17 cellular contexts compared by ENCODE assay signal in genomic region chr6:142429195-142429594, GRCh38.
"Had no signal": no experiment of that assay in that cellular context is flagged by ENCODE, and none has a peak within 500 bp of the region (broad histone marks: within the 10 kb centered on the region; RNA-seq: fewer than 3 reads in every experiment).

No MANE protein-coding gene starts in this region.

- H3K4me1 Mint-ChIP-seq: activated naive CD8-positive, alpha-beta T cell treated with anti-CD3 and anti-CD28 coated beads for 36 hours; endodermal cell; mesothelial cell of epicardium had no signal

- DNase-seq: activated CD4-positive, alpha-beta T cell treated with anti-CD3 and anti-CD28 coated beads, Interleukin-2, amount 50 U/mL, for 48 hours; activated naive CD8-positive, alpha-beta T cell treated with anti-CD3 and anti-CD28 coated beads for 36 hours; activated T-cell treated with anti-CD3 and anti-CD28 coated beads for 4 hours; amniotic stem cell; caudate nucleus; dorsolateral prefrontal cortex; endodermal cell; erythroblast; head of caudate nucleus; kidney; left lung; stimulated activated CD4-positive, alpha-beta T cell treated with anti-CD3 and anti-CD28 coated beads, Interleukin-2, amount 100 ng/mL, for 24 hours; stimulated activated naive CD4-positive, alpha-beta T cell treated with Interleukin-2 at 50 U/mL for 16 hours; thyroid gland had no signal

- H3K27me3 ChIP-seq: left lung, thyroid gland had no signal

- H3K4me3 Mint-ChIP-seq: activated naive CD8-positive, alpha-beta T cell treated with anti-CD3 and anti-CD28 coated beads for 36 hours; endodermal cell; mesothelial cell of epicardium; natural killer cell treated with Interleukin-12 subunit alpha and Interleukin-12 subunit beta and Interleukin-15 and Interleukin-18, amount 100 ng/mL, for 72 hours; T-helper 2 cell treated with Interferon-gamma antibody and Interleukin-4, amounts not matched to agents 5 μg/mL and 100 μg/mL, for 36 hours had no signal

- H3K4me3 ChIP-seq: dorsolateral prefrontal cortex, left lung, thyroid gland had no signal

- H3K9me3 ChIP-seq: thyroid gland had no signal

- H3K4me1 ChIP-seq: left lung, thyroid gland had no signal

- H3K27ac Mint-ChIP-seq: activated naive CD8-positive, alpha-beta T cell treated with anti-CD3 and anti-CD28 coated beads for 36 hours; endodermal cell; mesothelial cell of epicardium; natural killer cell treated with Interleukin-12 subunit alpha and Interleukin-12 subunit beta and Interleukin-15 and Interleukin-18, amount 100 ng/mL, for 72 hours; T-helper 2 cell treated with Interferon-gamma antibody and Interleukin-4, amounts not matched to agents 5 μg/mL and 100 μg/mL, for 36 hours had no signal

- ATAC-seq: left lung; natural killer cell treated with Interleukin-12 subunit alpha and Interleukin-12 subunit beta and Interleukin-15 and Interleukin-18, amount 100 ng/mL, for 72 hours had no signal

- H3K36me3 ChIP-seq: thyroid gland had no signal

- H3K27ac ChIP-seq: dorsolateral prefrontal cortex, left lung, thyroid gland had no signal

- H3K27me3 Mint-ChIP-seq: activated naive CD8-positive, alpha-beta T cell treated with anti-CD3 and anti-CD28 coated beads for 36 hours; natural killer cell treated with Interleukin-12 subunit alpha and Interleukin-12 subunit beta and Interleukin-15 and Interleukin-18, amount 100 ng/mL, for 72 hours had no signal

- H3K36me3 Mint-ChIP-seq: natural killer cell treated with Interleukin-12 subunit alpha and Interleukin-12 subunit beta and Interleukin-15 and Interleukin-18, amount 100 ng/mL, for 72 hours had no signal
